Comparison of ENCODE assay signal across 10 cellular contexts in the genomic region with DNA sequence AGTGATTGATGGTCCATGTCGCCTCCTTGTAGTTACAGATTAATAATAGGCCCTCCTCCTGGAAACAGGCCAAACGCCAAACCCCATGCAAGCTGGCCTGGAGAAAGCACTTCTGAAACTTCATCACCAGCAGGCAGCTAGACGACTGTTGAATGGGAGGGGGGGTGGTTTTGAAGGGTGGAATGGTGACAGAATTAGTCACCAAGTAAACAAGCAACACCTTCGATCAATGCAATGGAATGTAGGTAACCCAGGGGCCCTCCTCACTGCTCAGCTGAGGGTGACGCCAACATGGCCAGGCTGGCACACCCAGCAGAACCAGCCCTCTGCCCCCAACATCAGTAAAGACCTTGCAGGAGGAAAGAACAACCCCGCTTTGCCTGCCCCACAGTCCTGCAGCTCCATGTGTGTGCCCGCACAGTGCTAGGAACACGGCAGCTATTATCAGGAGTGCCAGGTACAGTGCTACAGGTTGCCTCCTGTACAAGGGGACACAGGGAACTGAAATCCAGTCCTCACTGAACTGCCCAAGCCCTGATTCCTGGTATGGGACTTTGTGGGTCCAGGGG. TPM values are rescaled to one million over a fixed set of nuclear protein-coding genes. Genes with fewer than 3 reads are reported as not detected.
DNase-seq lines count a peak whose midpoint lies in the region; TF ChIP-seq lines count a peak whose summit lies in the region.
"Had no signal": no experiment of that assay in that cellular context is flagged by ENCODE, and none has a peak within 500 bp of the region (broad histone marks: within the 10 kb centered on the region; RNA-seq: fewer than 3 reads in every experiment).

No MANE protein-coding gene starts in this region.

- H3K4me3 ChIP-seq in MG63, result no peak overlapping the region
- H3K4me3 ChIP-seq in fibroblast of pulmonary artery (replicated peaks; ENCODE audit: low read depth, low read length), result no peak overlapping the region
- H3K4me3 ChIP-seq in SJCRH30, result no peak overlapping the region
- H3K4me3 ChIP-seq in brain microvascular endothelial cell (ENCODE audit: low read depth, low read length), result no peak overlapping the region

- CTCF ChIA-PET in Calu3 (lab: Charles Lee), result interaction anchor here (0.5 to 1.3 kb wide), 12 partner anchors 11 to 285 kb away, joined by 3 to 6 read pairs (median 3); partner anchors contain the start of gene PFDN4

- DNase-seq in Calu3 (peak; percentile 97), H4 (ENCODE audit: low spot score) (peak; percentile 70), MG63 (peak; percentile 34), fibroblast of pulmonary artery (ENCODE audit: low read depth) (peak; percentile 7), SJCRH30 (no peak), OCI-M1 (lab: John Stamatoyannopoulos, UW) (no peak), brain microvascular endothelial cell (no peak), NCI-H526 treated with DMSO at 0.1 percent for 48 hours (lab: John Stamatoyannopoulos, UW) (no peak)

- peaks cover 51% of the 10 kb centered on the region for H3K4me1 Mint-ChIP-seq in Calu3 (ENCODE audit: low read depth, unreplicated experiment)

- H3K4me1 ChIP-seq in SJCRH30, result no peaks in the 10 kb centered on the region
- H3K4me1 ChIP-seq: parathyroid adenoma had no signal

- no peaks in the 10 kb centered on the region for H3K36me3 ChIP-seq in MG63
- H3K36me3 ChIP-seq in SJCRH30, result no peaks in the 10 kb centered on the region
- no peaks in the 10 kb centered on the region for H3K36me3 ChIP-seq in brain microvascular endothelial cell (replicated peaks)

- no peaks in the 10 kb centered on the region for H3K27me3 Mint-ChIP-seq in Calu3 (ENCODE audit: unreplicated experiment)

- in situ Hi-C loops in brain microvascular endothelial cell (cut with HindIII; ENCODE audit: low pct_ligation_motif_present, low sequenced_read_pairs), result no loop called here

- intact Hi-C loops in Calu3 (cut with micrococcal nuclease; ENCODE audit: unreplicated experiment), result loop anchor here (5.0 to 10.0 kb wide), 4 partner anchors 193 to 653 kb away; no protein-coding TSS in a partner anchor

- peak overlapping the region; percentile 44 for H3K4me3 Mint-ChIP-seq in Calu3 (ENCODE audit: low read depth, unreplicated experiment)
- H3K4me3 Mint-ChIP-seq: activated T-cell treated with anti-CD3 and anti-CD28 coated beads, Interleukin-2, amount 50 U/mL, for 72 hours had no signal

- H3K9me3 Mint-ChIP-seq in Calu3 (ENCODE audit: low read depth, unreplicated experiment), result no peaks in the 10 kb centered on the region
- H3K9me3 Mint-ChIP-seq: activated T-cell treated with anti-CD3 and anti-CD28 coated beads, Interleukin-2, amount 50 U/mL, for 72 hours had no signal

- H3K36me3 Mint-ChIP-seq in Calu3 (ENCODE audit: insufficient read depth, unreplicated experiment), result peaks cover 24% of the 10 kb centered on the region

- no peak overlapping the region for H3K27ac ChIP-seq in SJCRH30
- H3K27ac ChIP-seq in brain microvascular endothelial cell, result no peak overlapping the region
- H3K27ac ChIP-seq: parathyroid adenoma had no signal

- no TSS peak for BruUV-seq in Calu3 (replicated peaks; lab: Mats Ljungman, UMichigan)

- H3K27me3 ChIP-seq in MG63 (no peaks in the 10 kb centered on the region), SJCRH30 (peaks cover 21% of the 10 kb centered on the region), brain microvascular endothelial cell (replicated peaks) (no peaks in the 10 kb centered on the region)

- H3K27ac Mint-ChIP-seq in Calu3 (ENCODE audit: unreplicated experiment), result peak overlapping the region; percentile 80
- H3K27ac Mint-ChIP-seq: activated T-cell treated with anti-CD3 and anti-CD28 coated beads, Interleukin-2, amount 50 U/mL, for 72 hours had no signal

- no peak for TF ChIP-seq CTCF in Calu3 (IDR thresholded peaks at IDR 0.05; ENCODE audit: unreplicated experiment)
- TF ChIP-seq CTCF in fibroblast of pulmonary artery (IDR thresholded peaks at IDR 0.05; ENCODE audit: low read length, missing control alignments), result no peak
- no peak for TF ChIP-seq CTCF in brain microvascular endothelial cell (IDR thresholded peaks at IDR 0.05; ENCODE audit: low read depth, low read length, missing control alignments)

- H3K9me3 ChIP-seq in MG63, result no peaks in the 10 kb centered on the region
- no peaks in the 10 kb centered on the region for H3K9me3 ChIP-seq in SJCRH30 (replicated peaks)

RNA-seq across cellular contexts. Expression of gene BCAS1, which starts 2.7 kb away (rescaled TPM):
- total RNA-seq in Calu3 (2022), result 11.1 and 16.9 TPM in 2 replicates
- 0.12 TPM in 1 of 2 replicates, not detected in the other for total RNA-seq in H4 (2014; rRNA removed; shearing (Covaris generic))
- total RNA-seq in MG63 (2014; rRNA removed; shearing (Covaris generic); ENCODE audit: low replicate concordance), result not detected in 2 replicates
- total RNA-seq in SJCRH30 (2014; rRNA removed; shearing (Covaris generic)), result 0.16 and 0.23 TPM in 2 replicates
- total RNA-seq: activated T-cell treated with anti-CD3 and anti-CD28 coated beads, Interleukin-2, amount 50 U/mL, for 72 hours had no signal

Comparison
In these comparisons a context has a peak if more than half of its experiments do, and no peak if none do; other contexts are left out.
1. DNase-seq: peak in Calu3 (single experiment), H4 (single experiment), MG63 (single experiment) and fibroblast of pulmonary artery (single experiment); none in SJCRH30 (0 of 2), OCI-M1 (single experiment), brain microvascular endothelial cell (single experiment) and NCI-H526 treated with DMSO at 0.1 percent for 48 hours (single experiment).